Comparison of ENCODE assay signal across 1 cellular context in the genomic region with DNA sequence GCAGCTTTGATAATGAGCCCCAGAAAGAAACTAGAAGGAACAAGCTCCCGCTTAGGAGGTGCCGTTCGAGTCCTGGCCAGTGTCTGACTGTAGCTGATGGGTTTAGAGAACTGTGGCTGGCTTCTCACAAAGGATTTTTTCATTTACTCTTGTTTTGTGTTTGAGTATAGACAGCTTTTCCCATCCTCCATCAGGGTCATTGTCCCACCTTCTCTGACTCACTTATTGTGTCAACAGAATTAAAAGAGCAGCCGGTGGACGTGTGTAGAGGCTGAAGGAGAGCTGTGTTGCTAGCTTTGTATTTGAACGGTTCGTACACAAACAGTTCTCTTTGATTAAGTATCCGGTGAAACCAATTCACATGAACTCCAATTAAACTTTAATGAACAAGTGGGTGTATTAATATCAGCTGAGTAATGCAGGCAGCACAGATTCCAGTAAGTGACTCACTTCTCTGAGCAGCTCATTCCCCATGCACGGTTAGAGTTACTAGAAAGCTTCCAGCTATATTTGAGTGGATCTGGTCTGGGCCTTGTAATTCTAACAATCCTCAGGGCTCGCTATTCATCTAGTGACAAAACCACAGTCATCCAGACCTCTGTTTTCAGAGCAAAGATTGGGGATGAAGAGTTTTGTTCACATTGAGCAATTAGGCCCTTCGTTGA.
TF ChIP-seq lines count a peak whose summit lies in the region.

No MANE protein-coding gene starts in this region.

TF ChIP-seq in HepG2, 621 proteins besides CTCF, POLR2A, EP300 and RAD21 (continued from another document and continues in another):
- TF ChIP-seq, protein P1, sequence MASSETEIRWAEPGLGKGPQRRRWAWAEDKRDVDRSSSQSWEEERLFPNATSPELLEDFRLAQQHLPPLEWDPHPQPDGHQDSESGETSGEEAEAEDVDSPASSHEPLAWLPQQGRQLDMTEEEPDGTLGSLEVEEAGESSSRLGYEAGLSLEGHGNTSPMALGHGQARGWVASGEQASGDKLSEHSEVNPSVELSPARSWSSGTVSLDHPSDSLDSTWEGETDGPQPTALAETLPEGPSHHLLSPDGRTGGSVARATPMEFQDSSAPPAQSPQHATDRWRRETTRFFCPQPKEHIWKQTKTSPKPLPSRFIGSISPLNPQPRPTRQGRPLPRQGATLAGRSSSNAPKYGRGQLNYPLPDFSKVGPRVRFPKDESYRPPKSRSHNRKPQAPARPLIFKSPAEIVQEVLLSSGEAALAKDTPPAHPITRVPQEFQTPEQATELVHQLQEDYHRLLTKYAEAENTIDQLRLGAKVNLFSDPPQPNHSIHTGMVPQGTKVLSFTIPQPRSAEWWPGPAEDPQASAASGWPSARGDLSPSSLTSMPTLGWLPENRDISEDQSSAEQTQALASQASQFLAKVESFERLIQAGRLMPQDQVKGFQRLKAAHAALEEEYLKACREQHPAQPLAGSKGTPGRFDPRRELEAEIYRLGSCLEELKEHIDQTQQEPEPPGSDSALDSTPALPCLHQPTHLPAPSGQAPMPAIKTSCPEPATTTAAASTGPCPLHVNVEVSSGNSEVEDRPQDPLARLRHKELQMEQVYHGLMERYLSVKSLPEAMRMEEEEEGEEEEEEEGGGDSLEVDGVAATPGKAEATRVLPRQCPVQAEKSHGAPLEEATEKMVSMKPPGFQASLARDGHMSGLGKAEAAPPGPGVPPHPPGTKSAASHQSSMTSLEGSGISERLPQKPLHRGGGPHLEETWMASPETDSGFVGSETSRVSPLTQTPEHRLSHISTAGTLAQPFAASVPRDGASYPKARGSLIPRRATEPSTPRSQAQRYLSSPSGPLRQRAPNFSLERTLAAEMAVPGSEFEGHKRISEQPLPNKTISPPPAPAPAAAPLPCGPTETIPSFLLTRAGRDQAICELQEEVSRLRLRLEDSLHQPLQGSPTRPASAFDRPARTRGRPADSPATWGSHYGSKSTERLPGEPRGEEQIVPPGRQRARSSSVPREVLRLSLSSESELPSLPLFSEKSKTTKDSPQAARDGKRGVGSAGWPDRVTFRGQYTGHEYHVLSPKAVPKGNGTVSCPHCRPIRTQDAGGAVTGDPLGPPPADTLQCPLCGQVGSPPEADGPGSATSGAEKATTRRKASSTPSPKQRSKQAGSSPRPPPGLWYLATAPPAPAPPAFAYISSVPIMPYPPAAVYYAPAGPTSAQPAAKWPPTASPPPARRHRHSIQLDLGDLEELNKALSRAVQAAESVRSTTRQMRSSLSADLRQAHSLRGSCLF (CRISPR knock-in tag; IDR thresholded peaks at IDR 0.05; ENCODE audit: borderline replicate concordance), result no peak
- TF ChIP-seq, protein P2, sequence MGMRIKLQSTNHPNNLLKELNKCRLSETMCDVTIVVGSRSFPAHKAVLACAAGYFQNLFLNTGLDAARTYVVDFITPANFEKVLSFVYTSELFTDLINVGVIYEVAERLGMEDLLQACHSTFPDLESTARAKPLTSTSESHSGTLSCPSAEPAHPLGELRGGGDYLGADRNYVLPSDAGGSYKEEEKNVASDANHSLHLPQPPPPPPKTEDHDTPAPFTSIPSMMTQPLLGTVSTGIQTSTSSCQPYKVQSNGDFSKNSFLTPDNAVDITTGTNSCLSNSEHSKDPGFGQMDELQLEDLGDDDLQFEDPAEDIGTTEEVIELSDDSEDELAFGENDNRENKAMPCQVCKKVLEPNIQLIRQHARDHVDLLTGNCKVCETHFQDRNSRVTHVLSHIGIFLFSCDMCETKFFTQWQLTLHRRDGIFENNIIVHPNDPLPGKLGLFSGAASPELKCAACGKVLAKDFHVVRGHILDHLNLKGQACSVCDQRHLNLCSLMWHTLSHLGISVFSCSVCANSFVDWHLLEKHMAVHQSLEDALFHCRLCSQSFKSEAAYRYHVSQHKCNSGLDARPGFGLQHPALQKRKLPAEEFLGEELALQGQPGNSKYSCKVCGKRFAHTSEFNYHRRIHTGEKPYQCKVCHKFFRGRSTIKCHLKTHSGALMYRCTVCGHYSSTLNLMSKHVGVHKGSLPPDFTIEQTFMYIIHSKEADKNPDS (CRISPR knock-in tag; IDR thresholded peaks at IDR 0.05), result no peak
- TF ChIP-seq MTA3 (CRISPR knock-in tag; IDR thresholded peaks at IDR 0.05) (no peak), ZNF629 (CRISPR knock-in tag; conservative IDR thresholded peaks at IDR 0.05) (peak; percentile 39; the same call in 1 of the 2 replicates), ZFP1 (CRISPR knock-in tag; IDR thresholded peaks at IDR 0.05) (0 out of 2 replicates have a peak, but pooled peaks have one; percentile 66), SALL1 (CRISPR knock-in tag; IDR thresholded peaks at IDR 0.05) (peak; percentile 94), NFYC (CRISPR knock-in tag; IDR thresholded peaks at IDR 0.05) (no peak), ZNF713 (CRISPR knock-in tag; IDR thresholded peaks at IDR 0.05) (no peak), ZNF296 (CRISPR knock-in tag; conservative IDR thresholded peaks at IDR 0.05) (no peak), GATA4 (IDR thresholded peaks at IDR 0.05; ENCODE audit: borderline replicate concordance, low read depth) (peak; percentile 89; the same call in 1 of the 2 replicates), SRSF1 (optimal IDR thresholded peaks at IDR 0.05; ENCODE audit: low read depth, low read length) (no peak), ZNF724P (CRISPR knock-in tag; IDR thresholded peaks at IDR 0.05; ENCODE audit: borderline replicate concordance) (no peak), KDM3A (CRISPR knock-in tag; IDR thresholded peaks at IDR 0.05; ENCODE audit: low read depth) (0 out of 2 replicates have a peak, but pooled peaks have one; percentile 21), CC2D1A (CRISPR knock-in tag; IDR thresholded peaks at IDR 0.05) (no peak), ZNF570 (CRISPR knock-in tag; IDR thresholded peaks at IDR 0.05; ENCODE audit: borderline replicate concordance) (no peak), YEATS4 (CRISPR knock-in tag; IDR thresholded peaks at IDR 0.05; ENCODE audit: borderline replicate concordance) (peak; percentile 75; the same call in 1 of the 2 replicates), HNF4A (CRISPR knock-in tag; IDR thresholded peaks at IDR 0.05) (peak; percentile 83), NPAS2 (CRISPR knock-in tag; IDR thresholded peaks at IDR 0.05; ENCODE audit: borderline replicate concordance) (no peak), NBN (conservative IDR thresholded peaks at IDR 0.05) (no peak), CHCHD3 (CRISPR knock-in tag; IDR thresholded peaks at IDR 0.05) (no peak), SP5 (CRISPR knock-in tag; IDR thresholded peaks at IDR 0.05; ENCODE audit: borderline replicate concordance, low read depth) (peak; percentile 91)
- TF ChIP-seq, protein P3, sequence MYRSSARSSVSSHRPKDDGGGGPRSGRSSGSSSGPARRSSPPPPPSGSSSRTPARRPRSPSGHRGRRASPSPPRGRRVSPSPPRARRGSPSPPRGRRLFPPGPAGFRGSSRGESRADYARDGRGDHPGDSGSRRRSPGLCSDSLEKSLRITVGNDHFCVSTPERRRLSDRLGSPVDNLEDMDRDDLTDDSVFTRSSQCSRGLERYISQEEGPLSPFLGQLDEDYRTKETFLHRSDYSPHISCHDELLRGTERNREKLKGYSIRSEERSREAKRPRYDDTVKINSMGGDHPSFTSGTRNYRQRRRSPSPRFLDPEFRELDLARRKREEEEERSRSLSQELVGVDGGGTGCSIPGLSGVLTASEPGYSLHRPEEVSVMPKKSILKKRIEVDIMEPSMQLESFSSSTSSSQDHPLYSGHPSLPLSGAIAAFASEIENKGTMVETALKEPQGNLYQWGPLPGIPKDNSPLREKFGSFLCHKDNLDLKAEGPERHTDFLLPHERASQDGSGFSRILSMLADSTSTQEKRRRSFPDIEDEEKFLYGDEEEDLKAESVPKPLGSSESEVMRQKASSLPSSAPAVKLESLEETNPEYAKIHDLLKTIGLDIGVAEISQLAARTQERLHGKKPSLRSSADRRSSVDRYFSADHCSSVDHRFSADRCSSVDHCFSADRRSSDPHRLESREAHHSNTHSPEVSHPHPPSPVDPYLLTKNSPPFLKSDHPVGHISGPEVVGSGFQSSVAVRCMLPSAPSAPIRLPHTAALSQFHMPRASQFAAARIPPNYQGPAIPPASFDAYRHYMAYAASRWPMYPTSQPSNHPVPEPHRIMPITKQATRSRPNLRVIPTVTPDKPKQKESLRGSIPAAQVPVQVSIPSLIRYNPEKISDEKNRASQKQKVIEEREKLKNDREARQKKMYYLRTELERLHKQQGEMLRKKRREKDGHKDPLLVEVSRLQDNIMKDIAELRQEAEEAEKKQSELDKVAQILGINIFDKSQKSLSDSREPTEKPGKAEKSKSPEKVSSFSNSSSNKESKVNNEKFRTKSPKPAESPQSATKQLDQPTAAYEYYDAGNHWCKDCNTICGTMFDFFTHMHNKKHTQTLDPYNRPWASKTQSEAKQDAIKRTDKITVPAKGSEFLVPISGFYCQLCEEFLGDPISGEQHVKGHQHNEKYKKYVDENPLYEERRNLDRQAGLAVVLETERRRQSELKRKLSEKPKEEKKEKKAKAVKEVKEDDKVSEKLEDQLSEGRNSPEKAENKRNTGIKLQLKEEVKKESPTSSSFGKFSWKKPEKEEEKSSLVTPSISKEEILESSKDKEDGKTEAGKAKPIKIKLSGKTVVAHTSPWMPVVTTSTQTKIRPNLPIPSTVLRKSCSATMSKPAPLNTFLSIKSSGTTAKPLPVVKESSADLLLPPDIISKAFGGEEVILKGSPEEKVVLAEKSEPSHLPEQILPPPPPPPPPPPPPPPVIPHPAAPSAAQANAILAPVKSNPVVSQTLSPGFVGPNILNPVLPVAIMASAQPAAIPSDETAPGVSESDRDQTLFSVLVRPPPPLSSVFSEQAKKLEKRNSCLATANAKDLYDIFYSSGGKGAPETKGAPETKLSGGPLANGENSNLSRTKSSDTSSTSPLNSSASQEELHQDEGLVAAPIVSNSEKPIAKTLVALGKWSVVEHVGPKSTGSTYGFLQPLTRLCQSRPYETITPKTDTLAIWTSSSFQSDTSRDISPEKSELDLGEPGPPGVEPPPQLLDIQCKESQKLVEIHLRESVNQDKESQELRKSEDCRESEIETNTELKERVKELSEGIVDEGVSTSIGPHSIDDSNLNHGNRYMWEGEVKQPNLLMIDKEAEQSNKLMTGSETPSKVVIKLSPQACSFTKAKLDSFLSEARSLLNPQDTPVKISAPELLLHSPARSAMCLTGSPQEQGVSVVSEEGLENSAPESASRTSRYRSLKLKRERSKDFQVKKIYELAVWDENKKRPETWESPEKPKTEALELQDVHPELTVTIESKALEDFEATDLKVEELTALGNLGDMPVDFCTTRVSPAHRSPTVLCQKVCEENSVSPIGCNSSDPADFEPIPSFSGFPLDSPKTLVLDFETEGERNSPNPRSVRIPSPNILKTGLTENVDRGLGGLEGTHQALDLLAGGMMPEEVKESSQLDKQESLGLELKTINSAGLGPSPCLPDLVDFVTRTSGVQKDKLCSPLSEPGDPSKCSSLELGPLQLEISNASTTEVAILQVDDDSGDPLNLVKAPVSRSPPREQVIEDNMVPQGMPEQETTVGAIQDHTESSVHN (CRISPR knock-in tag; IDR thresholded peaks at IDR 0.05), result no peak
- TF ChIP-seq, protein P4, sequence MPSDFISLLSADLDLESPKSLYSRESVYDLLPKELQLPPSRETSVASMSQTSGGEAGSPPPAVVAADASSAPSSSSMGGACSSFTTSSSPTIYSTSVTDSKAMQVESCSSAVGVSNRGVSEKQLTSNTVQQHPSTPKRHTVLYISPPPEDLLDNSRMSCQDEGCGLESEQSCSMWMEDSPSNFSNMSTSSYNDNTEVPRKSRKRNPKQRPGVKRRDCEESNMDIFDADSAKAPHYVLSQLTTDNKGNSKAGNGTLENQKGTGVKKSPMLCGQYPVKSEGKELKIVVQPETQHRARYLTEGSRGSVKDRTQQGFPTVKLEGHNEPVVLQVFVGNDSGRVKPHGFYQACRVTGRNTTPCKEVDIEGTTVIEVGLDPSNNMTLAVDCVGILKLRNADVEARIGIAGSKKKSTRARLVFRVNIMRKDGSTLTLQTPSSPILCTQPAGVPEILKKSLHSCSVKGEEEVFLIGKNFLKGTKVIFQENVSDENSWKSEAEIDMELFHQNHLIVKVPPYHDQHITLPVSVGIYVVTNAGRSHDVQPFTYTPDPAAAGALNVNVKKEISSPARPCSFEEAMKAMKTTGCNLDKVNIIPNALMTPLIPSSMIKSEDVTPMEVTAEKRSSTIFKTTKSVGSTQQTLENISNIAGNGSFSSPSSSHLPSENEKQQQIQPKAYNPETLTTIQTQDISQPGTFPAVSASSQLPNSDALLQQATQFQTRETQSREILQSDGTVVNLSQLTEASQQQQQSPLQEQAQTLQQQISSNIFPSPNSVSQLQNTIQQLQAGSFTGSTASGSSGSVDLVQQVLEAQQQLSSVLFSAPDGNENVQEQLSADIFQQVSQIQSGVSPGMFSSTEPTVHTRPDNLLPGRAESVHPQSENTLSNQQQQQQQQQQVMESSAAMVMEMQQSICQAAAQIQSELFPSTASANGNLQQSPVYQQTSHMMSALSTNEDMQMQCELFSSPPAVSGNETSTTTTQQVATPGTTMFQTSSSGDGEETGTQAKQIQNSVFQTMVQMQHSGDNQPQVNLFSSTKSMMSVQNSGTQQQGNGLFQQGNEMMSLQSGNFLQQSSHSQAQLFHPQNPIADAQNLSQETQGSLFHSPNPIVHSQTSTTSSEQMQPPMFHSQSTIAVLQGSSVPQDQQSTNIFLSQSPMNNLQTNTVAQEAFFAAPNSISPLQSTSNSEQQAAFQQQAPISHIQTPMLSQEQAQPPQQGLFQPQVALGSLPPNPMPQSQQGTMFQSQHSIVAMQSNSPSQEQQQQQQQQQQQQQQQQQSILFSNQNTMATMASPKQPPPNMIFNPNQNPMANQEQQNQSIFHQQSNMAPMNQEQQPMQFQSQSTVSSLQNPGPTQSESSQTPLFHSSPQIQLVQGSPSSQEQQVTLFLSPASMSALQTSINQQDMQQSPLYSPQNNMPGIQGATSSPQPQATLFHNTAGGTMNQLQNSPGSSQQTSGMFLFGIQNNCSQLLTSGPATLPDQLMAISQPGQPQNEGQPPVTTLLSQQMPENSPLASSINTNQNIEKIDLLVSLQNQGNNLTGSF (CRISPR knock-in tag; IDR thresholded peaks at IDR 0.05), result no peak
- TF ChIP-seq, protein P5, sequence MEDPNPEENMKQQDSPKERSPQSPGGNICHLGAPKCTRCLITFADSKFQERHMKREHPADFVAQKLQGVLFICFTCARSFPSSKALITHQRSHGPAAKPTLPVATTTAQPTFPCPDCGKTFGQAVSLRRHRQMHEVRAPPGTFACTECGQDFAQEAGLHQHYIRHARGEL (CRISPR knock-in tag; IDR thresholded peaks at IDR 0.05), result no peak
- TF ChIP-seq, protein P6, sequence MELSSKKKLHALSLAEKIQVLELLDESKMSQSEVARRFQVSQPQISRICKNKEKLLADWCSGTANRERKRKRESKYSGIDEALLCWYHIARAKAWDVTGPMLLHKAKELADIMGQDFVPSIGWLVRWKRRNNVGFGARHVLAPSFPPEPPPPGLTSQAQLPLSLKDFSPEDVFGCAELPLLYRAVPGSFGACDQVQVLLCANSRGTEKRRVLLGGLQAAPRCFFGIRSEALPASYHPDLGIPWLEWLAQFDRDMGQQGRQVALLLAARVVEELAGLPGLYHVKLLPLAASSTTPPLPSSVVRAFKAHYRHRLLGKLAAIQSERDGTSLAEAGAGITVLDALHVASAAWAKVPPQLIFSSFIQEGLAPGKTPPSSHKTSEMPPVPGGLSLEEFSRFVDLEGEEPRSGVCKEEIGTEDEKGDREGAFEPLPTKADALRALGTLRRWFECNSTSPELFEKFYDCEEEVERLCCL (CRISPR knock-in tag; IDR thresholded peaks at IDR 0.05; ENCODE audit: borderline replicate concordance), result no peak
- TF ChIP-seq, protein P7, sequence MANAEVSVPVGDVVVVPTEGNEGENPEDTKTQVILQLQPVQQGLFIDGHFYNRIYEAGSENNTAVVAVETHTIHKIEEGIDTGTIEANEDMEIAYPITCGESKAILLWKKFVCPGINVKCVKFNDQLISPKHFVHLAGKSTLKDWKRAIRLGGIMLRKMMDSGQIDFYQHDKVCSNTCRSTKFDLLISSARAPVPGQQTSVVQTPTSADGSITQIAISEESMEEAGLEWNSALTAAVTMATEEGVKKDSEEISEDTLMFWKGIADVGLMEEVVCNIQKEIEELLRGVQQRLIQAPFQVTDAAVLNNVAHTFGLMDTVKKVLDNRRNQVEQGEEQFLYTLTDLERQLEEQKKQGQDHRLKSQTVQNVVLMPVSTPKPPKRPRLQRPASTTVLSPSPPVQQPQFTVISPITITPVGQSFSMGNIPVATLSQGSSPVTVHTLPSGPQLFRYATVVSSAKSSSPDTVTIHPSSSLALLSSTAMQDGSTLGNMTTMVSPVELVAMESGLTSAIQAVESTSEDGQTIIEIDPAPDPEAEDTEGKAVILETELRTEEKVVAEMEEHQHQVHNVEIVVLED (CRISPR knock-in tag; IDR thresholded peaks at IDR 0.05; ENCODE audit: borderline replicate concordance), result peak; percentile 31; the same call in 1 of the 2 replicates
